Comparison of ENCODE assay signal across 9 cellular contexts in genomic region chr6:26251354-26252081, GRCh38.
A peak's percentile ranks its signal among the peaks of the same experiment; 100 is the strongest.
DNase-seq lines count a peak whose midpoint lies in the region; ATAC-seq and TF ChIP-seq lines count a peak whose summit lies in the region.
"Had no signal": no experiment of that assay in that cellular context is flagged by ENCODE, and none has a peak within 500 bp of the region (broad histone marks: within the 10 kb centered on the region; RNA-seq: fewer than 3 reads in every experiment).

No MANE protein-coding gene starts in this region.

- H3K36me3 ChIP-seq in duodenal mucosa (ENCODE audit: control insufficient read depth in 1 of 2, insufficient read depth in 2 of 2, low read length in 2 of 2) = no peaks in the 10 kb centered on the region
- H3K36me3 ChIP-seq: pancreas had no signal

- H3K4me3 ChIP-seq in duodenal mucosa (ENCODE audit: low read depth in 1 of 2, low read length in 2 of 2) = peak overlapping the region; percentile 67 to 85
- no peak overlapping the region for H3K4me3 ChIP-seq in lower leg skin (ENCODE audit: low read depth, poor library complexity, severe bottlenecking)

- peaks cover 14% of the 10 kb centered on the region for H3K4me1 Mint-ChIP-seq in activated CD4-positive, alpha-beta T cell treated with anti-CD3 and anti-CD28 coated beads for 36 hours

- TF ChIP-seq CTCF in lower leg skin (IDR thresholded peaks at IDR 0.05) = no peak

- POLR2A ChIA-PET in activated CD4-positive, alpha-beta T cell treated with anti-CD3 and anti-CD28 coated beads for 36 hours (lab: Charles Lee) = interaction anchor here (0.7 to 4.0 kb wide), 19 partner anchors 10 to 1621 kb away, joined by 3 to 73 read pairs (median 7); a partner anchor contains a TSS

- no peaks in the 10 kb centered on the region for H3K27me3 ChIP-seq in duodenal mucosa (ENCODE audit: control insufficient read depth in 1 of 2, insufficient read depth in 2 of 2, low read length in 2 of 2)

- CTCF ChIA-PET in activated CD4-positive, alpha-beta T cell treated with anti-CD3 and anti-CD28 coated beads for 36 hours (lab: Charles Lee) = interaction anchor here (0.6 to 4.0 kb wide), 18 partner anchors 15 to 925 kb away, joined by 3 to 34 read pairs (median 4); a partner anchor contains a TSS

- peaks cover 2% of the 10 kb centered on the region for H3K36me3 Mint-ChIP-seq in activated CD4-positive, alpha-beta T cell treated with anti-CD3 and anti-CD28 coated beads for 36 hours (ENCODE audit: low read depth)

- H3K4me1 ChIP-seq in duodenal mucosa (ENCODE audit: control insufficient read depth in 1 of 2, insufficient read depth in 2 of 2, low read length in 2 of 2) = peaks cover 5 to 9% of the 10 kb centered on the region in 2 donors
- H3K4me1 ChIP-seq: pancreas had no signal

- H3K9me3 ChIP-seq in duodenal mucosa (ENCODE audit: control insufficient read depth in 1 of 2, low read length in 2 of 2) = no peaks in the 10 kb centered on the region
- H3K9me3 ChIP-seq: pancreas had no signal

- H3K4me3 Mint-ChIP-seq in activated CD4-positive, alpha-beta T cell treated with anti-CD3 and anti-CD28 coated beads for 36 hours = peak overlapping the region; percentile 86

- H3K9ac ChIP-seq in duodenal mucosa (ENCODE audit: low read depth in 1 of 2, low read length in 2 of 2) = peak overlapping the region; percentile 83 to 88

- peak; percentile 80 for DNase-seq in NCI-H2196 (lab: John Stamatoyannopoulos, UW; ENCODE audit: unreplicated experiment)
- DNase-seq in activated CD4-positive, alpha-beta T cell treated with anti-CD3 and anti-CD28 coated beads for 36 hours = peak; percentile 84
- DNase-seq in lower leg skin (ENCODE audit: low spot score in 2 of 2) = peak; percentile 59 to 88
- DNase-seq in stimulated activated CD8-positive, alpha-beta memory T cell treated with anti-CD3 and anti-CD28 coated beads, Interleukin-7, amount 100 ng/mL, for 24 hours (ENCODE audit: low read depth) = peak; percentile 35
- no peak for DNase-seq in iPS-NIHi11 (ENCODE audit: low spot score)

- H3K27ac ChIP-seq in duodenal mucosa (ENCODE audit: low read depth, low read length) = peak overlapping the region; percentile 82

- TF ChIP-seq POLR2A in lower leg skin (IDR thresholded peaks at IDR 0.05) = no peak

- WGBS in lower leg skin, 2 donors = 1 to 2% methylated on average over 32 of the region's 32 CpGs

- H3K27ac Mint-ChIP-seq in activated CD4-positive, alpha-beta T cell treated with anti-CD3 and anti-CD28 coated beads for 36 hours = peak overlapping the region; percentile 97

- no peaks in the 10 kb centered on the region for H3K9me3 Mint-ChIP-seq in activated CD4-positive, alpha-beta T cell treated with anti-CD3 and anti-CD28 coated beads for 36 hours (ENCODE audit: low read depth)

- intact Hi-C loops in activated CD4-positive, alpha-beta T cell treated with anti-CD3 and anti-CD28 coated beads for 36 hours (cut with DNase I, micrococcal nuclease) = loop anchor here (1.0 to 2.0 kb wide), 5 partner anchors 17 to 55 kb away; a partner anchor contains a TSS
- intact Hi-C loops in lower leg skin (cut with DNase I; ENCODE audit: low total_unique reads) = no loop called here

- H3K27me3 Mint-ChIP-seq in activated CD4-positive, alpha-beta T cell treated with anti-CD3 and anti-CD28 coated beads for 36 hours = no peaks in the 10 kb centered on the region

- peak; percentile 45 for ATAC-seq in GM18502 (IDR thresholded peaks at IDR 0.05; ENCODE audit: poor library complexity, unreplicated experiment)
- peak; percentile 58 for ATAC-seq in HG02938 (IDR thresholded peaks at IDR 0.05; ENCODE audit: unreplicated experiment)
- ATAC-seq in activated CD4-positive, alpha-beta T cell treated with anti-CD3 and anti-CD28 coated beads for 36 hours = peak; percentile 53
